Comparison of ENCODE assay signal across 1 cellular context in the genomic region with DNA sequence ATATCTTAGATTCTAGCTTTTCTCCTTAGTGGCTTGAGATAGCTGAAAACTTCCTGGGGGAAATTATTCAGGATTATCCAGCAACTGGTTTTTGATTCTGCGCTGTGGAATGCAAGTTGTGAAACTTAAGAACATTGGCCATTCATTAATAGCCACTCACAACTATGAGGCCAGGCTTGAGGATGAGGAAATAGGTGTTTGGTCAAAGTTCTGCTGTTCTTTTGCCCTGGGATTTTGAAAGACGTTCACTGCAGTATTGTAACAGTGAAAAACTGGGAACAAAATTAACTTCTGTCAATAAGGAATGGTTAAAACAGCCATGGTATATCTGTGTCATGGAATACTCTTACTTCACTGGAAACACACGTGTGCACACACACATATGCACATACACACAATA.
TF ChIP-seq lines count a peak whose summit lies in the region.

No MANE protein-coding gene starts in this region.

TF ChIP-seq in GM23338, 12 proteins besides CTCF, POLR2A, EP300 and RAD21:
- TF ChIP-seq REST (IDR thresholded peaks at IDR 0.05; ENCODE audit: unreplicated experiment) (no peak), ZNF331 (CRISPR knock-in tag; IDR thresholded peaks at IDR 0.05; ENCODE audit: low read depth) (no peak), EZH2phosphoT487 (IDR thresholded peaks at IDR 0.05; ENCODE audit: unreplicated experiment) (no peak), ETS1 (IDR thresholded peaks at IDR 0.05) (no peak), EZH2 (IDR thresholded peaks at IDR 0.05; ENCODE audit: low read depth, unreplicated experiment) (no peak), ZNF114 (CRISPR knock-in tag; IDR thresholded peaks at IDR 0.05) (no peak), NANOG (IDR thresholded peaks at IDR 0.05; ENCODE audit: borderline replicate concordance) (no peak), JUNB (IDR thresholded peaks at IDR 0.05; ENCODE audit: unreplicated experiment) (no peak)
- TF ChIP-seq, protein P1, sequence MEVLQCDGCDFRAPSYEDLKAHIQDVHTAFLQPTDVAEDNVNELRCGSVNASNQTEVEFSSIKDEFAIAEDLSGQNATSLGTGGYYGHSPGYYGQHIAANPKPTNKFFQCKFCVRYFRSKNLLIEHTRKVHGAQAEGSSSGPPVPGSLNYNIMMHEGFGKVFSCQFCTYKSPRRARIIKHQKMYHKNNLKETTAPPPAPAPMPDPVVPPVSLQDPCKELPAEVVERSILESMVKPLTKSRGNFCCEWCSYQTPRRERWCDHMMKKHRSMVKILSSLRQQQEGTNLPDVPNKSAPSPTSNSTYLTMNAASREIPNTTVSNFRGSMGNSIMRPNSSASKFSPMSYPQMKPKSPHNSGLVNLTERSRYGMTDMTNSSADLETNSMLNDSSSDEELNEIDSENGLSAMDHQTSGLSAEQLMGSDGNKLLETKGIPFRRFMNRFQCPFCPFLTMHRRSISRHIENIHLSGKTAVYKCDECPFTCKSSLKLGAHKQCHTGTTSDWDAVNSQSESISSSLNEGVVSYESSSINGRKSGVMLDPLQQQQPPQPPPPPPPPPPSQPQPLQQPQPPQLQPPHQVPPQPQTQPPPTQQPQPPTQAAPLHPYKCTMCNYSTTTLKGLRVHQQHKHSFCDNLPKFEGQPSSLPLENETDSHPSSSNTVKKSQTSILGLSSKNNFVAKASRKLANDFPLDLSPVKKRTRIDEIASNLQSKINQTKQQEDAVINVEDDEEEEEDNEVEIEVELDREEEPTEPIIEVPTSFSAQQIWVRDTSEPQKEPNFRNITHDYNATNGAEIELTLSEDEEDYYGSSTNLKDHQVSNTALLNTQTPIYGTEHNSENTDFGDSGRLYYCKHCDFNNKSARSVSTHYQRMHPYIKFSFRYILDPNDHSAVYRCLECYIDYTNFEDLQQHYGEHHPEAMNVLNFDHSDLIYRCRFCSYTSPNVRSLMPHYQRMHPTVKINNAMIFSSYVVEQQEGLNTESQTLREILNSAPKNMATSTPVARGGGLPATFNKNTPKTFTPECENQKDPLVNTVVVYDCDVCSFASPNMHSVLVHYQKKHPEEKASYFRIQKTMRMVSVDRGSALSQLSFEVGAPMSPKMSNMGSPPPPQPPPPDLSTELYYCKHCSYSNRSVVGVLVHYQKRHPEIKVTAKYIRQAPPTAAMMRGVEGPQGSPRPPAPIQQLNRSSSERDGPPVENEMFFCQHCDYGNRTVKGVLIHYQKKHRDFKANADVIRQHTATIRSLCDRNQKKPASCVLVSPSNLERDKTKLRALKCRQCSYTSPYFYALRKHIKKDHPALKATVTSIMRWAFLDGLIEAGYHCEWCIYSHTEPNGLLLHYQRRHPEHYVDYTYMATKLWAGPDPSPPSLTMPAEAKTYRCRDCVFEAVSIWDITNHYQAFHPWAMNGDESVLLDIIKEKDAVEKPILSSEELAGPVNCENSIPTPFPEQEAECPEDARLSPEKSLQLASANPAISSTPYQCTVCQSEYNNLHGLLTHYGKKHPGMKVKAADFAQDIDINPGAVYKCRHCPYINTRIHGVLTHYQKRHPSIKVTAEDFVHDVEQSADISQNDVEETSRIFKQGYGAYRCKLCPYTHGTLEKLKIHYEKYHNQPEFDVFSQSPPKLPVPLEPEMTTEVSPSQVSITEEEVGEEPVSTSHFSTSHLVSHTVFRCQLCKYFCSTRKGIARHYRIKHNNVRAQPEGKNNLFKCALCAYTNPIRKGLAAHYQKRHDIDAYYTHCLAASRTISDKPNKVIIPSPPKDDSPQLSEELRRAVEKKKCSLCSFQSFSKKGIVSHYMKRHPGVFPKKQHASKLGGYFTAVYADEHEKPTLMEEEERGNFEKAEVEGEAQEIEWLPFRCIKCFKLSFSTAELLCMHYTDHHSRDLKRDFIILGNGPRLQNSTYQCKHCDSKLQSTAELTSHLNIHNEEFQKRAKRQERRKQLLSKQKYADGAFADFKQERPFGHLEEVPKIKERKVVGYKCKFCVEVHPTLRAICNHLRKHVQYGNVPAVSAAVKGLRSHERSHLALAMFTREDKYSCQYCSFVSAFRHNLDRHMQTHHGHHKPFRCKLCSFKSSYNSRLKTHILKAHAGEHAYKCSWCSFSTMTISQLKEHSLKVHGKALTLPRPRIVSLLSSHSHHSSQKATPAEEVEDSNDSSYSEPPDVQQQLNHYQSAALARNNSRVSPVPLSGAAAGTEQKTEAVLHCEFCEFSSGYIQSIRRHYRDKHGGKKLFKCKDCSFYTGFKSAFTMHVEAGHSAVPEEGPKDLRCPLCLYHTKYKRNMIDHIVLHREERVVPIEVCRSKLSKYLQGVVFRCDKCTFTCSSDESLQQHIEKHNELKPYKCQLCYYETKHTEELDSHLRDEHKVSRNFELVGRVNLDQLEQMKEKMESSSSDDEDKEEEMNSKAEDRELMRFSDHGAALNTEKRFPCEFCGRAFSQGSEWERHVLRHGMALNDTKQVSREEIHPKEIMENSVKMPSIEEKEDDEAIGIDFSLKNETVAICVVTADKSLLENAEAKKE (CRISPR knock-in tag; IDR thresholded peaks at IDR 0.05) = no peak
